Comparison of ENCODE assay signal across 10 cellular contexts in genomic region chr12:131832393-131833231, GRCh38. TPM values are rescaled to one million over a fixed set of nuclear protein-coding genes. Genes with fewer than 3 reads are reported as not detected.
DNase-seq lines count a peak whose midpoint lies in the region; ATAC-seq and TF ChIP-seq lines count a peak whose summit lies in the region.
"Had no signal": no experiment of that assay in that cellular context is flagged by ENCODE, and none has a peak within 500 bp of the region (broad histone marks: within the 10 kb centered on the region; RNA-seq: fewer than 3 reads in every experiment).

No MANE protein-coding gene starts in this region.

- H3K4me3 ChIP-seq in epithelial cell of proximal tubule (ENCODE audit: low read depth, low read length) (peak overlapping the region; percentile 33), psoas muscle (peak overlapping the region; percentile 28)
- H3K4me3 ChIP-seq: right lobe of liver had no signal

- TF ChIP-seq POLR2A in erythroblast (IDR thresholded peaks at IDR 0.05; ENCODE audit: low read length), result no peak

- H3K4me1 ChIP-seq in psoas muscle, result peaks cover 2% of the 10 kb centered on the region

- WGBS in psoas muscle, 3 donors, result 27 to 35% (median 29%) methylated on average over 29 of the region's 29 CpGs

- no peaks in the 10 kb centered on the region for H3K36me3 ChIP-seq in psoas muscle (ENCODE audit: insufficient read depth in 1 of 2, low read depth in 1 of 2)
- H3K36me3 ChIP-seq: right lobe of liver had no signal

- TF ChIP-seq CTCF in epithelial cell of proximal tubule (conservative IDR thresholded peaks at IDR 0.05; ENCODE audit: low read depth, low read length) (no peak), psoas muscle (IDR thresholded peaks at IDR 0.05) (no peak)

- intact Hi-C loops in psoas muscle (cut with DNase I), result loop anchor here (5.0 to 10.0 kb wide), 2 partner anchors 225 to 728 kb away; no protein-coding TSS in a partner anchor

- no peak overlapping the region for H3K27ac ChIP-seq in psoas muscle
- H3K27ac ChIP-seq: right lobe of liver had no signal

- no peaks in the 10 kb centered on the region for H3K9me3 ChIP-seq in psoas muscle
- H3K9me3 ChIP-seq: right lobe of liver had no signal

- ATAC-seq in psoas muscle (peak in 3 of 4 donors; percentile 16 to 35 (median 16)), HG02571 (IDR thresholded peaks at IDR 0.05; ENCODE audit: unreplicated experiment) (no peak)

- peaks cover 0 to 72% (median 15%) of the 10 kb centered on the region in 3 donors for H3K27me3 ChIP-seq in psoas muscle (ENCODE audit: insufficient read depth in 3 of 3, low read length in 2 of 3)

- DNase-seq in DMS153 (lab: John Stamatoyannopoulos, UW) (peak; percentile 61), NCI-H2171 (lab: John Stamatoyannopoulos, UW) (peak; percentile 78), epithelial cell of proximal tubule (ENCODE audit: low read depth) (no peak), psoas muscle (peak; percentile 74 to 85), NCI-H2107 treated with DMSO at 0.1 percent for 48 hours (lab: John Stamatoyannopoulos, UW; ENCODE audit: unreplicated experiment) (no peak), erythroblast (lab: John Stamatoyannopoulos, UW) (no peak)
- no peak for DNase-seq in activated CD8-positive, alpha-beta memory T cell treated with anti-CD3 and anti-CD28 coated beads, Interleukin-2, amount 50 U/mL, for 4 hours
- DNase-seq: cerebellar nuclear complex had no signal

RNA-seq across cellular contexts. Expression of gene MMP17, which starts 4.4 kb away (rescaled TPM):
- total RNA-seq in epithelial cell of proximal tubule (0.69 and 3.6 TPM in 2 replicates), psoas muscle (1 to 10 TPM; 1.0 to 1.4 (median 1.3) TPM)
- polyA plus RNA-seq in psoas muscle, result under 1 TPM; 0.64 to 0.91 (median 0.81) TPM

Comparison
In these comparisons a context has a peak if more than half of its experiments do, and no peak if none do; other contexts are left out.
1. DNase-seq: peak in DMS153 (single experiment), NCI-H2171 (single experiment) and psoas muscle (2 of 2); none in epithelial cell of proximal tubule (single experiment), NCI-H2107 treated with DMSO at 0.1 percent for 48 hours (single experiment), activated CD8-positive, alpha-beta memory T cell treated with anti-CD3 and anti-CD28 coated beads, Interleukin-2, amount 50 U/mL, for 4 hours (single experiment) and erythroblast (0 of 2).